ENCODE assay signal across 8 cellular contexts in the genomic region with DNA sequence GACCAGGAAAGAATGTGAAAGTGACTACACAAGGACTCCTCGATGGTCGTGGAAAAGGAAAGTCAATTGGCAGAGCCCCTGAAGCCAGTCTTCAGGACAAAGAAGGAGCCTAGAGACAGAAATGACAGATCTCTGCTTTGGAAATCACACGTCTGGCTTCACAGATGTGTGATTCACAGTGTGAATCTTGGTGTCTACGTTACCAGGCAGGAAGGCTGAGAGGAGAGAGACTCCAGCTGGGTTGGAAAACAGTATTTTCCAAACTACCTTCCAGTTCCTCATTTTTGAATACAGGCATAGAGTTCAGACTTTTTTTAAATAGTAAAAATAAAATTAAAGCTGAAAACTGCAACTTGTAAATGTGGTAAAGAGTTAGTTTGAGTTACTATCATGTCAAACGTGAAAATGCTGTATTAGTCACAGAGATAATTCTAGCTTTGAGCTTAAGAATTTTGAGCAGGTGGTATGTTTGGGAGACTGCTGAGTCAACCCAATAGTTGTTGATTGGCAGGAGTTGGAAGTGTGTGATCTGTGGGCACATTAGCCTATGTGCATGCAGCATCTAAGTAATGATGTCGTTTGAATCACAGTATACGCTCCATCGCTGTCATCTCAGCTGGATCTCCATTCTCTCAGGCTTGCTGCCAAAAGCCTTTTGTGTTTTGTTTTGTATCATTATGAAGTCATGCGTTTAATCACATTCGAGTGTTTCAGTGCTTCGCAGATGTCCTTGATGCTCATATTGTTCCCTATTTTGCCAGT. TPM values are rescaled to one million over a fixed set of nuclear protein-coding genes. Genes with fewer than 3 reads are reported as not detected.
DNase-seq lines count a peak whose midpoint lies in the region; ATAC-seq lines count a peak whose summit lies in the region.

No MANE protein-coding gene starts in this region.

- H2BK5ac ChIP-seq in mesendoderm (ENCODE audit: low read length), result no peak overlapping the region

- no peaks in the 10 kb centered on the region for H3K27me3 ChIP-seq in mesendoderm (ENCODE audit: insufficient read depth, low read length, poor library complexity)

- H3K79me1 ChIP-seq in mesendoderm (ENCODE audit: low read length), result no peaks in the 10 kb centered on the region

- ATAC-seq in HG03175 (IDR thresholded peaks at IDR 0.05; ENCODE audit: unreplicated experiment), result peak; percentile 75

- H2AK5ac ChIP-seq in mesendoderm (ENCODE audit: low read length), result no peak overlapping the region

- H3K23ac ChIP-seq in mesendoderm (ENCODE audit: low read length), result no peak overlapping the region

- H4K5ac ChIP-seq in mesendoderm (ENCODE audit: low read length), result no peak overlapping the region

- H4K8ac ChIP-seq in mesendoderm (ENCODE audit: low read depth, low read length), result no peak overlapping the region

- DNase-seq in NCI-H1436 (lab: John Stamatoyannopoulos, UW) (peak; percentile 11), NCI-H1436 treated with DMSO at 0.1 percent for 48 hours (lab: John Stamatoyannopoulos, UW) (no peak), SHP77 treated with DMSO at 0.1 percent for 48 hours (lab: John Stamatoyannopoulos, UW) (peak; percentile 12), mesendoderm (peak; percentile 80), amniotic stem cell (lab: John Stamatoyannopoulos, UW) (no peak), epidermal melanocyte (ENCODE audit: insufficient read length, low spot score) (no peak)
- DNase-seq in activated CD8-positive, alpha-beta memory T cell treated with anti-CD3 and anti-CD28 coated beads, Interleukin-2, amount 50 U/mL, for 4 hours, result no peak

- H3K18ac ChIP-seq in mesendoderm (ENCODE audit: low read length), result no peak overlapping the region

- no peaks in the 10 kb centered on the region for H3K36me3 ChIP-seq in mesendoderm (ENCODE audit: control insufficient read depth, insufficient read depth, low read length)

- no peak overlapping the region for H3K27ac ChIP-seq in mesendoderm (ENCODE audit: low read depth, low read length)

- H3K56ac ChIP-seq in mesendoderm (ENCODE audit: low read length), result peak overlapping the region; percentile 59

- H3K4me1 ChIP-seq in mesendoderm (ENCODE audit: control insufficient read depth, low read depth, low read length), result peaks cover 12% of the 10 kb centered on the region

- H3K79me2 ChIP-seq in mesendoderm (ENCODE audit: control insufficient read depth, insufficient read depth, low read length), result no peaks in the 10 kb centered on the region

- no peak overlapping the region for H2BK15ac ChIP-seq in mesendoderm (replicated peaks; ENCODE audit: low read depth)

- no peak overlapping the region for H2BK120ac ChIP-seq in mesendoderm (ENCODE audit: low read depth, low read length)

- WGBS in mesendoderm (ENCODE audit: extremely low coverage, insufficient coverage, low lambda C conversion rate), result no CpG with 5 or more reads among the region's 11 CpGs

- no peak overlapping the region for H3K4me2 ChIP-seq in mesendoderm (ENCODE audit: low read length)

- no peak overlapping the region for H3K4me3 ChIP-seq in mesendoderm (ENCODE audit: low read length)

- no peak overlapping the region for H3K4ac ChIP-seq in mesendoderm (ENCODE audit: low read depth, low read length)

- peak overlapping the region; percentile 4 for H3K9ac ChIP-seq in mesendoderm (ENCODE audit: low read length)

RNA-seq across cellular contexts. Expression of gene CCR2, which starts 6.0 kb away (rescaled TPM):
- not detected for polyA plus RNA-seq in mesendoderm (2013, experiment 1 of 2)
- polyA plus RNA-seq in mesendoderm (2013, experiment 2 of 2), result not detected

RNA-seq across cellular contexts. Expression of gene CCR5, which starts 10.8 kb away (rescaled TPM):
- not detected for polyA plus RNA-seq in mesendoderm (2013, experiment 1 of 2)
- polyA plus RNA-seq in mesendoderm (2013, experiment 2 of 2), result not detected

RNA-seq across cellular contexts. Expression of gene CCRL2, which starts 47.1 kb away (rescaled TPM):
- 0.04 TPM for polyA plus RNA-seq in mesendoderm (2013, experiment 1 of 2)
- polyA plus RNA-seq in mesendoderm (2013, experiment 2 of 2), result not detected

Comparison
In these comparisons a context has a peak if more than half of its experiments do, and no peak if none do; other contexts are left out.
1. DNase-seq: peak in NCI-H1436 (single experiment), SHP77 treated with DMSO at 0.1 percent for 48 hours (single experiment) and mesendoderm (single experiment); none in NCI-H1436 treated with DMSO at 0.1 percent for 48 hours (single experiment), amniotic stem cell (single experiment), epidermal melanocyte (single experiment) and activated CD8-positive, alpha-beta memory T cell treated with anti-CD3 and anti-CD28 coated beads, Interleukin-2, amount 50 U/mL, for 4 hours (single experiment).